ENCODE assay signal across 8 cellular contexts in the genomic region with DNA sequence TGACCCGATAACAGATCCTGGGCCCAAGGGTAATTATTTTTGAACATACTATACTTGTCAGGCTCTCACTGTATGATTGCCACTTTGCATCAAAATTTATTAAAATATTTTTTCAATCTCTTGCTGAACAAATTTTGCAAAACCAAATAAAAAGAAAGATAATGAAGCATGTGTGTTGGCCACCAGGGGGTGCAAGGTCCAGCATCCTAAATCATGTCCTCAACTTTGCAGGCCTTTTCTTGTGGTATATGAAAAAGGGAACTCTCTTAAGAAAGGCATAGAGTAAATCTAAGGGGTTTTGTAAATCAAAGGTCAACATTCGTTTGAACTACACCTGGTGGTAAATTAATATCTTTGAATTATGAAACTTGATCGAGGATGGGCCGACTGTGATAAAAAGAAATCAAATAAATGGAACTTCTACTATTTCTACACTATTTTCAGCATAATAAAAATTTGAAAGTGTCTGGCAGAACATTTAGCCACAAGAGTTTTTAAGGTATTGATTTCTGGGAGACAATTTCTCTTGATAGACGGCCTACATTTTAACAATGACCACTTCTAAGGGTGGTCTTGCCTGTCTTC.
A peak's percentile ranks its signal among the peaks of the same experiment; 100 is the strongest.
DNase-seq lines count a peak whose midpoint lies in the region; ATAC-seq, FAIRE-seq and TF ChIP-seq lines count a peak whose summit lies in the region.

No MANE protein-coding gene starts in this region.

- no peak for TF ChIP-seq POLR2A in H1 (IDR thresholded peaks at IDR 0.05; ENCODE audit: control extremely low read depth in 1 of 2, low read depth in 2 of 2, low read length in 2 of 2)

- no peak overlapping the region for H3K56ac ChIP-seq in H1 (replicated peaks; ENCODE audit: insufficient read length, low read depth, low read length)

- no peaks in the 10 kb centered on the region for H3K79me2 ChIP-seq in H1 (ENCODE audit: control insufficient read depth in 1 of 2, insufficient read depth in 2 of 2, low read length in 2 of 2)

- H3K27ac ChIP-seq in H1 (ENCODE audit: low read depth, low read length) = no peak overlapping the region

- no peak overlapping the region for H3K4me2 ChIP-seq in H1 (ENCODE audit: insufficient read depth in 1 of 2, low read depth in 2 of 2, low read length in 2 of 2)

- no peak overlapping the region for H2BK12ac ChIP-seq in H1 (ENCODE audit: low read depth, low read length)

- H4K5ac ChIP-seq in H1 (ENCODE audit: insufficient read length, low read depth, low read length) = no peak overlapping the region

- no peaks in the 10 kb centered on the region for H3K9me3 ChIP-seq in H1 (ENCODE audit: insufficient read depth in 2 of 2, low read depth in 1 of 2, low read length in 1 of 2)

- H2BK120ac ChIP-seq in H1 (replicated peaks; ENCODE audit: low read depth, low read length) = no peak overlapping the region

- 85% methylated on average over 5 of the region's 5 CpGs; no CpG with 5 or more reads in 1 of the 2 experiments for WGBS in H1 (ENCODE audit: extremely low coverage in 1 of 2, insufficient coverage in 1 of 2, insufficient read length in 1 of 2, insufficient replicate concordance in 2 of 2, low coverage in 1 of 2, low lambda C conversion rate in 2 of 2, missing lambda C conversion rate in 1 of 2), 2 experiments

- in situ Hi-C loops in GM13976 (cut with MboI; ENCODE audit: low sequenced_read_pairs, unreplicated experiment) = no loop called here

- no peak overlapping the region for H3K14ac ChIP-seq in H1 (ENCODE audit: insufficient read length)

- CTCF ChIA-PET in activated CD4-positive, alpha-beta T cell treated with anti-CD3 and anti-CD28 coated beads for 36 hours (lab: Charles Lee) = interaction anchor here (0.9 kb wide), 1 partner anchor 653 kb away, joined by 3 read pairs; no protein-coding TSS in a partner anchor
- CTCF ChIA-PET in H1 (lab: Charles Lee; ENCODE audit: partially characterized antibody) = interaction anchor here (0.6 to 4.7 kb wide), 8 partner anchors 11 to 369 kb away, joined by 3 to 28 read pairs (median 3); no protein-coding TSS in a partner anchor
- CTCF ChIA-PET in T-cell (lab: Charles Lee) = no interaction called here

- H3K4me3 ChIP-seq in H1 (ENCODE audit: extremely low read depth in 1 of 4, insufficient read depth in 2 of 4, low read depth in 3 of 4, low read length in 4 of 4) = no peak overlapping the region

- H3K27me3 Mint-ChIP-seq in activated CD4-positive, alpha-beta T cell treated with anti-CD3 and anti-CD28 coated beads for 36 hours = no peaks in the 10 kb centered on the region
- H3K27me3 Mint-ChIP-seq in T-cell = no peaks in the 10 kb centered on the region
- H3K27me3 Mint-ChIP-seq in activated T-helper 17 cell treated with anti-CD3 and anti-CD28 coated beads, Interleukin-2, amount 50 U/mL, for 72 hours = no peaks in the 10 kb centered on the region

- FAIRE-seq in H1 (lab: Jason Lieb, UNC) = peak; percentile 66

- intact Hi-C loops in activated CD4-positive, alpha-beta T cell treated with anti-CD3 and anti-CD28 coated beads for 36 hours (cut with DNase I, micrococcal nuclease) = loop anchor here in 1 of 2 experiments (1.0 kb wide), 1 partner anchor 47 kb away; no protein-coding TSS in a partner anchor

- TF ChIP-seq EP300 in H1 (IDR thresholded peaks at IDR 0.05; ENCODE audit: borderline replicate concordance in 1 of 2, low read depth in 2 of 2, low read length in 2 of 2) = no peak

- ATAC-seq in activated CD4-positive, alpha-beta T cell treated with anti-CD3 and anti-CD28 coated beads for 36 hours = no peak
- no peak for ATAC-seq in T-cell (replicated peaks in 1 of 4)
- ATAC-seq in activated T-helper 17 cell treated with anti-CD3 and anti-CD28 coated beads, Interleukin-2, amount 50 U/mL, for 72 hours (replicated peaks) = no peak

- no peak overlapping the region for H3K27ac Mint-ChIP-seq in activated CD4-positive, alpha-beta T cell treated with anti-CD3 and anti-CD28 coated beads for 36 hours
- no peak overlapping the region for H3K27ac Mint-ChIP-seq in T-cell
- H3K27ac Mint-ChIP-seq in activated T-helper 17 cell treated with anti-CD3 and anti-CD28 coated beads, Interleukin-2, amount 50 U/mL, for 72 hours = no peak overlapping the region

- no peak overlapping the region for H3K4ac ChIP-seq in H1 (replicated peaks; ENCODE audit: insufficient read length, low read depth, low read length)

- H3K4me3 Mint-ChIP-seq in activated CD4-positive, alpha-beta T cell treated with anti-CD3 and anti-CD28 coated beads for 36 hours = no peak overlapping the region
- H3K4me3 Mint-ChIP-seq in T-cell = no peak overlapping the region
- H3K4me3 Mint-ChIP-seq in activated T-helper 17 cell treated with anti-CD3 and anti-CD28 coated beads, Interleukin-2, amount 50 U/mL, for 72 hours = no peak overlapping the region

- H3K4me1 Mint-ChIP-seq in activated CD4-positive, alpha-beta T cell treated with anti-CD3 and anti-CD28 coated beads for 36 hours = no peaks in the 10 kb centered on the region
- no peaks in the 10 kb centered on the region for H3K4me1 Mint-ChIP-seq in T-cell
- no peaks in the 10 kb centered on the region for H3K4me1 Mint-ChIP-seq in activated T-helper 17 cell treated with anti-CD3 and anti-CD28 coated beads, Interleukin-2, amount 50 U/mL, for 72 hours

- no peak overlapping the region for H2AK5ac ChIP-seq in H1 (ENCODE audit: low read depth, low read length)

- H3K9ac ChIP-seq in H1 (replicated peaks in 1 of 4; ENCODE audit: extremely low read depth in 1 of 4, low read depth in 3 of 4, low read length in 3 of 4) = no peak overlapping the region

- no peaks in the 10 kb centered on the region for H3K27me3 ChIP-seq in H1 (replicated peaks in 1 of 4; ENCODE audit: control insufficient read depth in 3 of 4, extremely low read depth in 1 of 4, insufficient read depth in 3 of 4, low read length in 3 of 4)

- H3K23me2 ChIP-seq in H1 (ENCODE audit: low read depth, low read length) = no peaks in the 10 kb centered on the region

- DNase-seq in activated CD4-positive, alpha-beta T cell treated with anti-CD3 and anti-CD28 coated beads for 36 hours = peak; percentile 18
- DNase-seq in activated CD4-positive, alpha-beta T cell treated with anti-CD3 and anti-CD28 coated beads for 4 hours = no peak
- DNase-seq in NCI-H69 (lab: John Stamatoyannopoulos, UW) (peak; percentile 74), H1 (ENCODE audit: low read depth in 1 of 2, low spot score in 2 of 2) (peak; percentile 15 to 50), non-pigmented ciliary epithelial cell (ENCODE audit: low read depth) (peak; percentile 14), T-cell (no peak), GM13976 (ENCODE audit: low spot score) (no peak)

- no peaks in the 10 kb centered on the region for H4K20me1 ChIP-seq in H1 (replicated peaks in 1 of 2; ENCODE audit: control insufficient read depth in 1 of 2, insufficient read depth in 2 of 2, low read length in 2 of 2)

- TF ChIP-seq RAD21 in H1 (IDR thresholded peaks at IDR 0.05 in 1 of 2, conservative IDR thresholded peaks at IDR 0.05 in 1 of 2; ENCODE audit: low read depth in 2 of 2, low read length in 2 of 2) = peak; percentile 75

- H2BK20ac ChIP-seq in H1 (ENCODE audit: low read length) = no peak overlapping the region

- POLR2A ChIA-PET in activated CD4-positive, alpha-beta T cell treated with anti-CD3 and anti-CD28 coated beads for 36 hours (lab: Charles Lee) = no interaction called here
- POLR2A ChIA-PET in H1 (lab: Charles Lee; ENCODE audit: partially characterized antibody) = no interaction called here
- POLR2A ChIA-PET in T-cell (lab: Charles Lee) = no interaction called here

- H3K4me1 ChIP-seq in H1 (replicated peaks in 1 of 4; ENCODE audit: control insufficient read depth in 3 of 4, insufficient read depth in 4 of 4, low read length in 3 of 4) = no peaks in the 10 kb centered on the region

- TF ChIP-seq CTCF in H1 (IDR thresholded peaks at IDR 0.05; ENCODE audit: control extremely low read depth in 1 of 3, insufficient read depth in 1 of 3, low read depth in 1 of 3, low read length in 3 of 3) (peak; percentile 20 to 66 (median 55); a peak in 3 of 4 replicates), GM13976 (IDR thresholded peaks at IDR 0.05; ENCODE audit: borderline replicate concordance, control extremely low read depth, extremely low read depth, insufficient read depth, missing control alignments) (no peak)

- no peaks in the 10 kb centered on the region for H3K36me3 Mint-ChIP-seq in activated CD4-positive, alpha-beta T cell treated with anti-CD3 and anti-CD28 coated beads for 36 hours (ENCODE audit: low read depth)
- H3K36me3 Mint-ChIP-seq in T-cell = no peaks in the 10 kb centered on the region
- H3K36me3 Mint-ChIP-seq in activated T-helper 17 cell treated with anti-CD3 and anti-CD28 coated beads, Interleukin-2, amount 50 U/mL, for 72 hours (ENCODE audit: low read depth) = no peaks in the 10 kb centered on the region

- H3K36me3 ChIP-seq in H1 (ENCODE audit: control insufficient read depth in 2 of 4, insufficient read depth in 4 of 4, low read length in 3 of 4) = no peaks in the 10 kb centered on the region

- H3K18ac ChIP-seq in H1 (ENCODE audit: extremely low read depth, low read length) = no peak overlapping the region

- H2BK15ac ChIP-seq in H1 (ENCODE audit: low read length) = no peak overlapping the region

- H3K79me1 ChIP-seq in H1 (ENCODE audit: low read depth, low read length) = no peaks in the 10 kb centered on the region

- no peak overlapping the region for H2BK5ac ChIP-seq in H1 (ENCODE audit: low read depth, low read length)

- no peak overlapping the region for H4K8ac ChIP-seq in H1 (ENCODE audit: extremely low read depth, insufficient read depth, low read length)

- H3K9me3 Mint-ChIP-seq in activated CD4-positive, alpha-beta T cell treated with anti-CD3 and anti-CD28 coated beads for 36 hours (ENCODE audit: low read depth) = peaks cover 6% of the 10 kb centered on the region
- peaks cover 0 to 10% (median 8%) of the 10 kb centered on the region in 3 donors for H3K9me3 Mint-ChIP-seq in T-cell
- peaks cover 8% of the 10 kb centered on the region for H3K9me3 Mint-ChIP-seq in activated T-helper 17 cell treated with anti-CD3 and anti-CD28 coated beads, Interleukin-2, amount 50 U/mL, for 72 hours

- no peak overlapping the region for H3K23ac ChIP-seq in H1 (ENCODE audit: insufficient read length)

- no peak overlapping the region for H2AFZ ChIP-seq in H1 (ENCODE audit: low read length)

- no peak overlapping the region for H4K91ac ChIP-seq in H1 (replicated peaks; ENCODE audit: insufficient read length, low read length)

TF ChIP-seq in H1, 55 proteins besides CTCF, POLR2A, EP300 and RAD21:
- no peak for TF ChIP-seq YY1 (IDR thresholded peaks at IDR 0.05; ENCODE audit: low read depth, low read length)
- no peak for TF ChIP-seq GTF2F1 (IDR thresholded peaks at IDR 0.05; ENCODE audit: borderline replicate concordance, low read depth, low read length)
- TF ChIP-seq RFX5 (IDR thresholded peaks at IDR 0.05; ENCODE audit: borderline replicate concordance, low read depth, low read length) = no peak

Comparison
In these comparisons a context has a peak if more than half of its experiments do, and no peak if none do; other contexts are left out.
1. DNase-seq: peak in activated CD4-positive, alpha-beta T cell treated with anti-CD3 and anti-CD28 coated beads for 36 hours (single experiment), NCI-H69 (single experiment), H1 (2 of 2) and non-pigmented ciliary epithelial cell (single experiment); none in activated CD4-positive, alpha-beta T cell treated with anti-CD3 and anti-CD28 coated beads for 4 hours (0 of 2), T-cell (0 of 34) and GM13976 (single experiment).
2. CTCF ChIA-PET loops: an anchor here in activated CD4-positive, alpha-beta T cell treated with anti-CD3 and anti-CD28 coated beads for 36 hours (0.9 kb wide) and H1 (0.6 to 4.7 kb wide); none called in T-cell.